ENCODE assay signal across 18 cellular contexts in genomic region chr11:75631086-75631694, GRCh38. TPM values are rescaled to one million over a fixed set of nuclear protein-coding genes. Genes with fewer than 3 reads are reported as not detected.
DNase-seq lines count a peak whose midpoint lies in the region; ATAC-seq and TF ChIP-seq lines count a peak whose summit lies in the region.
"Had no signal": no experiment of that assay in that cellular context is flagged by ENCODE, and none has a peak within 500 bp of the region (broad histone marks: within the 10 kb centered on the region; RNA-seq: fewer than 3 reads in every experiment).

No MANE protein-coding gene starts in this region.

- no peak overlapping the region for H3K4me3 ChIP-seq in HAP-1
- H3K4me3 ChIP-seq: GM12878 had no signal

- CTCF ChIA-PET in HEK293T (lab: Yijun Ruan, JAX), result interaction anchor here (1.0 kb wide), 1 partner anchor 33 kb away, joined by 3 read pairs; no protein-coding TSS in a partner anchor

- no peaks in the 10 kb centered on the region for H3K36me3 ChIP-seq in HAP-1 (replicated peaks)

- no peaks in the 10 kb centered on the region for H3K9me3 ChIP-seq in HAP-1

- DNase-seq in EH (ENCODE audit: low read depth) (peak; percentile 12), HEK293T (ENCODE audit: extremely low spot score) (no peak), NCI-H69 (lab: John Stamatoyannopoulos, UW) (peak; percentile 41), left kidney (ENCODE audit: low read depth, low spot score) (peak; percentile 57), mesenteric fat pad (ENCODE audit: low spot score) (no peak), HAP-1 (ENCODE audit: low spot score in 2 of 2) (no peak)
- DNase-seq: ACHN, EL, NCI-H1092 treated with DMSO at 0.1 percent for 48 hours, NCI-H1694 treated with DMSO at 0.1 percent for 48 hours, NCI-H446 treated with DMSO at 0.1 percent for 48 hours, Right ventricle myocardium superior, SW 1271 had no signal

- in situ Hi-C loops in HAP-1 (cut with MboI; ENCODE audit: low sequenced_read_pairs), result no loop called here

- POLR2A ChIA-PET in HEK293T (lab: Yijun Ruan, JAX), result no interaction called here

- no peaks in the 10 kb centered on the region for H3K27me3 ChIP-seq in HAP-1 (ENCODE audit: low read depth)

- ATAC-seq in GM19397 (IDR thresholded peaks at IDR 0.05; ENCODE audit: unreplicated experiment), result no peak
- ATAC-seq: GM12878 had no signal

- H3K4me1 ChIP-seq in HAP-1, result peaks cover 31% of the 10 kb centered on the region

TF ChIP-seq in HEK293T, 16 proteins besides CTCF, POLR2A, EP300 and RAD21:
- no peak for TF ChIP-seq ELF4 (IDR thresholded peaks at IDR 0.05)
- TF ChIP-seq, protein P1, sequence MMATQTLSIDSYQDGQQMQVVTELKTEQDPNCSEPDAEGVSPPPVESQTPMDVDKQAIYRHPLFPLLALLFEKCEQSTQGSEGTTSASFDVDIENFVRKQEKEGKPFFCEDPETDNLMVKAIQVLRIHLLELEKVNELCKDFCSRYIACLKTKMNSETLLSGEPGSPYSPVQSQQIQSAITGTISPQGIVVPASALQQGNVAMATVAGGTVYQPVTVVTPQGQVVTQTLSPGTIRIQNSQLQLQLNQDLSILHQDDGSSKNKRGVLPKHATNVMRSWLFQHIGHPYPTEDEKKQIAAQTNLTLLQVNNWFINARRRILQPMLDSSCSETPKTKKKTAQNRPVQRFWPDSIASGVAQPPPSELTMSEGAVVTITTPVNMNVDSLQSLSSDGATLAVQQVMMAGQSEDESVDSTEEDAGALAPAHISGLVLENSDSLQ (IDR thresholded peaks at IDR 0.05), result peak; percentile 23; the same call in 1 of the 2 replicates

RNA-seq across cellular contexts. Expression of gene MAP6, which starts 37.6 kb away (rescaled TPM):
- 4.8 TPM for total RNA-seq in mesenteric fat pad
- total RNA-seq: H4, LHCN-M2, OCI-LY7 had no signal

Comparison
In these comparisons a context has a peak if more than half of its experiments do, and no peak if none do; other contexts are left out.
1. DNase-seq: peak in EH (single experiment), NCI-H69 (single experiment) and left kidney (single experiment); none in HEK293T (single experiment), mesenteric fat pad (single experiment) and HAP-1 (0 of 2).